27 cellular contexts compared by ENCODE assay signal in the genomic region with DNA sequence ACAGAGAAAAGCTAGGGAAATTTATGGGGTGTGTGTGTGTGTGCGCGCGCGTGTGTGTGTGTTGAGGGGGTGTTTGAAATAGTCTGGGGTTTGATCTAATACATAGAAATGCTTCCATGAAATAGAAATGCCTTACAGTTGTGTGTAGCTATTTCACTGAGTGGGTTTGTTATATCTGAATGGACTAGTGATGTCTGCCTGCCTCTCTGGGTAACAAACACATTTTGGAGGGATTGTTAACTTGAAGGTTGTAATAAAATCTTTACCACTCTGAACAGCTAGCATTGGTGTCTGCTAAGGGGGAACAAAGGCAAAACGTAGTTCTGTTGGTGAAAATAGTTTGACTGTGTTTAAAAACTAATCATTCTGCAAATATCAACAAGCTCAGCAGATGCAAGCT.
"Had no signal": no experiment of that assay in that cellular context is flagged by ENCODE, and none has a peak within 500 bp of the region (broad histone marks: within the 10 kb centered on the region; RNA-seq: fewer than 3 reads in every experiment).

No MANE protein-coding gene starts in this region.

- H3K9ac ChIP-seq: neural progenitor cell, parathyroid adenoma had no signal

- H3K27me3 Mint-ChIP-seq: naive B cell had no signal

- H3K4me1 Mint-ChIP-seq: naive B cell; natural killer cell; stimulated activated naive B cell treated with anti-CD40 and anti-IgM and Interleukin-4, amounts not matched to agents 10 μg/mL and 1 μg/mL and 100 μg/mL, for 72 hours had no signal

- H3K36me3 ChIP-seq: left ventricle myocardium inferior, neural progenitor cell, neutrophil, right atrium auricular region, right lobe of liver, stomach, thyroid gland, transverse colon, upper lobe of left lung, vagina had no signal

- H3K27ac Mint-ChIP-seq: mesothelial cell of epicardium; natural killer cell; nephron progenitor cell; neural progenitor cell; progenitor cell of endocrine pancreas; stimulated activated naive B cell treated with anti-CD40 and anti-IgM and Interleukin-4, amounts not matched to agents 10 μg/mL and 1 μg/mL and 100 μg/mL, for 72 hours had no signal

- H3K4me3 Mint-ChIP-seq: mesothelial cell of epicardium; naive B cell; natural killer cell; nephron progenitor cell; neural progenitor cell; stimulated activated naive B cell treated with anti-CD40 and anti-IgM and Interleukin-4, amounts not matched to agents 10 μg/mL and 1 μg/mL and 100 μg/mL, for 72 hours had no signal

- H3K4me3 ChIP-seq: left ventricle myocardium inferior, lung, neural progenitor cell, right atrium auricular region, right lobe of liver, stomach, testis, thyroid gland, transverse colon, upper lobe of left lung, vagina had no signal

- DNase-seq: islet precursor cell; left ventricle myocardium inferior; mesendoderm; naive B cell; natural killer cell; nephron progenitor cell; occipital lobe; right lobe of liver; stimulated activated CD4-positive, alpha-beta T cell treated with anti-CD3 and anti-CD28 coated beads, Interleukin-12 subunit alpha, Interleukin-12 subunit beta, amount 100 ng/mL, for 4 hours; stimulated activated CD4-positive, alpha-beta T cell treated with anti-CD3 and anti-CD28 coated beads, Interleukin-15, amount 100 ng/mL, for 24 hours; stimulated activated CD4-positive, alpha-beta T cell treated with anti-CD3 and anti-CD28 coated beads, Interleukin-2, amount 100 ng/mL, for 24 hours; stimulated activated CD4-positive, alpha-beta T cell treated with anti-CD3 and anti-CD28 coated beads, Interleukin-4, amount 100 ng/mL, for 1 hour; stimulated activated naive B cell treated with anti-CD40 and anti-IgM and Interleukin-4, amounts not matched to agents 10 μg/mL and 1 μg/mL and 100 μg/mL, for 72 hours; stimulated activated naive CD8-positive, alpha-beta T cell treated with anti-CD3 and anti-CD28 coated beads, Interleukin-15, Interleukin-2, amounts not matched to agents 100 U/mL and 50 U/mL, for 24 hours; stomach; testis; thyroid gland; transverse colon; upper lobe of left lung had no signal

- H3K9me3 ChIP-seq: neutrophil, right lobe of liver, testis, thyroid gland, transverse colon, upper lobe of left lung, vagina had no signal

- H3K27me3 ChIP-seq: neural progenitor cell, neutrophil, right atrium auricular region, right lobe of liver, stomach, testis, thyroid gland, transverse colon, upper lobe of left lung, vagina had no signal

- H3K36me3 Mint-ChIP-seq: mesothelial cell of epicardium; naive B cell; neural progenitor cell; stimulated activated naive B cell treated with anti-CD40 and anti-IgM and Interleukin-4, amounts not matched to agents 10 μg/mL and 1 μg/mL and 100 μg/mL, for 72 hours had no signal

- ATAC-seq: natural killer cell; right lobe of liver; stimulated activated naive B cell treated with anti-CD40 and anti-IgM and Interleukin-4, amounts not matched to agents 10 μg/mL and 1 μg/mL and 100 μg/mL, for 72 hours; stimulated activated naive CD8-positive, alpha-beta T cell treated with anti-CD3 and anti-CD28 coated beads, Interleukin-15, Interleukin-2, amounts not matched to agents 100 U/mL and 50 U/mL, for 24 hours had no signal

- H3K27ac ChIP-seq: left ventricle myocardium inferior, neural progenitor cell, neutrophil, parathyroid adenoma, right atrium auricular region, right lobe of liver, stomach, testis, thyroid gland, transverse colon, upper lobe of left lung, vagina had no signal

- H3K4me1 ChIP-seq: parathyroid adenoma, right lobe of liver, stomach, testis, transverse colon, upper lobe of left lung, vagina had no signal
